Comparison of ENCODE assay signal across 8 cellular contexts in genomic region chr22:24146791-24147353, GRCh38. TPM values are rescaled to one million over a fixed set of nuclear protein-coding genes. Genes with fewer than 3 reads are reported as not detected.
A peak's percentile ranks its signal among the peaks of the same experiment; 100 is the strongest.
DNase-seq lines count a peak whose midpoint lies in the region; ATAC-seq, FAIRE-seq and TF ChIP-seq lines count a peak whose summit lies in the region.

No MANE protein-coding gene starts in this region.

- H3K4me1 Mint-ChIP-seq in central memory CD8-positive, alpha-beta T cell, result peaks cover 59% of the 10 kb centered on the region
- H3K4me1 Mint-ChIP-seq in Calu3 (ENCODE audit: low read depth, unreplicated experiment), result peaks cover 20% of the 10 kb centered on the region

- no peak for TF ChIP-seq EP300 in A549 (IDR thresholded peaks at IDR 0.05)

- BruUV-seq in Calu3 (replicated peaks; lab: Mats Ljungman, UMichigan), result no TSS peak

- H3K4me3 ChIP-seq in A549, result no peak overlapping the region
- H3K4me3 ChIP-seq in HUES48 (ENCODE audit: low read depth, low read length), result no peak overlapping the region
- no peak overlapping the region for H3K4me3 ChIP-seq in mucosa of descending colon

- TF ChIP-seq CTCF in A549 (IDR thresholded peaks at IDR 0.05), result no peak
- no peak for TF ChIP-seq CTCF in mucosa of descending colon (IDR thresholded peaks at IDR 0.05)
- no peak for TF ChIP-seq CTCF in Calu3 (IDR thresholded peaks at IDR 0.05; ENCODE audit: unreplicated experiment)

- H3K27ac Mint-ChIP-seq in central memory CD8-positive, alpha-beta T cell (ENCODE audit: low read depth), result peak overlapping the region; percentile 90
- no peak overlapping the region for H3K27ac Mint-ChIP-seq in Calu3 (ENCODE audit: unreplicated experiment)

- TF ChIP-seq POLR2A in A549 (IDR thresholded peaks at IDR 0.05; ENCODE audit: low read length), result no peak

- no peaks in the 10 kb centered on the region for H3K9me3 Mint-ChIP-seq in central memory CD8-positive, alpha-beta T cell
- no peaks in the 10 kb centered on the region for H3K9me3 Mint-ChIP-seq in Calu3 (ENCODE audit: low read depth, unreplicated experiment)

- H3K27ac ChIP-seq in A549 (peak overlapping the region; percentile 69 to 80), HUES48 (ENCODE audit: low read depth, low read length) (peak overlapping the region; percentile 3)

- 44% methylated on average over 3 of the region's 4 CpGs for WGBS in A549 (ENCODE audit: missing lambda C conversion rate)

- H3K4me2 ChIP-seq in A549, result peak overlapping the region; percentile 65

- H3K4me3 Mint-ChIP-seq in central memory CD8-positive, alpha-beta T cell, result peak overlapping the region; percentile 14
- no peak overlapping the region for H3K4me3 Mint-ChIP-seq in Calu3 (ENCODE audit: low read depth, unreplicated experiment)

- intact Hi-C loops in mucosa of descending colon (cut with DNase I, micrococcal nuclease) (no loop called here), Calu3 (cut with micrococcal nuclease; ENCODE audit: unreplicated experiment) (no loop called here)

- no peak overlapping the region for H3K9ac ChIP-seq in HUES48 (ENCODE audit: low read depth, low read length)

- DNase-seq in A549 (ENCODE audit: low read depth in 1 of 2, low spot score in 1 of 2) (no peak), mucosa of descending colon (peak in 1 of 3 donors; percentile 36), middle frontal gyrus (ENCODE audit: extremely low spot score, low spot score) (no peak), Calu3 (no peak)
- no peak for DNase-seq in central memory CD8-positive, alpha-beta T cell (ENCODE audit: low spot score in 2 of 2)
- no peak for DNase-seq in activated effector memory CD4-positive, alpha-beta T cell treated with anti-CD3 and anti-CD28 coated beads, Interleukin-2, amount 50 U/mL, for 16 hours

- H3K27me3 ChIP-seq in HUES48 (ENCODE audit: control insufficient read depth, insufficient read depth, low read length), result no peaks in the 10 kb centered on the region

- peak; percentile 17 to 52; a peak in 3 of 6 replicates for ATAC-seq in A549
- ATAC-seq in central memory CD8-positive, alpha-beta T cell (replicated peaks; ENCODE audit: extremely low read depth, poor library complexity, severe bottlenecking), result no peak
- ATAC-seq in mucosa of descending colon, result peak; percentile 24
- ATAC-seq in HG02588 (IDR thresholded peaks at IDR 0.05; ENCODE audit: unreplicated experiment), result no peak

- peaks cover 31% of the 10 kb centered on the region for H3K4me1 ChIP-seq in A549
- peaks cover 15% of the 10 kb centered on the region for H3K4me1 ChIP-seq in HUES48 (ENCODE audit: control insufficient read depth, insufficient read depth, low read length)
- peaks cover 41% of the 10 kb centered on the region for H3K4me1 ChIP-seq in mucosa of descending colon (ENCODE audit: low read depth)

- H3K27me3 Mint-ChIP-seq in central memory CD8-positive, alpha-beta T cell, result no peaks in the 10 kb centered on the region
- no peaks in the 10 kb centered on the region for H3K27me3 Mint-ChIP-seq in Calu3 (ENCODE audit: unreplicated experiment)

- POLR2A ChIA-PET in A549 (lab: Yijun Ruan, JAX), result interaction anchor here (1.4 kb wide), 1 partner anchor 10 kb away, joined by 3 read pairs; no protein-coding TSS in a partner anchor

- no peak for TF ChIP-seq RAD21 in A549 (conservative IDR thresholded peaks at IDR 0.05 in 1 of 2, IDR thresholded peaks at IDR 0.05 in 1 of 2)

- CTCF ChIA-PET in A549 (lab: Yijun Ruan, JAX), result interaction anchor here (0.8 to 3.1 kb wide), 3 partner anchors 10 to 43 kb away, joined by 3 to 20 read pairs (median 4); no protein-coding TSS in a partner anchor
- CTCF ChIA-PET in Calu3 (lab: Charles Lee), result interaction anchor here (0.6 to 1.6 kb wide), 7 partner anchors 9 to 28 kb away, joined by 3 to 11 read pairs (median 4); no protein-coding TSS in a partner anchor

- H3K36me3 Mint-ChIP-seq in central memory CD8-positive, alpha-beta T cell (ENCODE audit: insufficient read depth), result peaks cover 2% of the 10 kb centered on the region
- H3K36me3 Mint-ChIP-seq in Calu3 (ENCODE audit: insufficient read depth, unreplicated experiment), result peaks cover 3% of the 10 kb centered on the region

- H3K36me3 ChIP-seq in HUES48 (ENCODE audit: control insufficient read depth, insufficient read depth, low read length) (no peaks in the 10 kb centered on the region), mucosa of descending colon (ENCODE audit: low read depth) (no peaks in the 10 kb centered on the region)

- FAIRE-seq in A549 (lab: Jason Lieb, UNC), result no peak

- H3K9me3 ChIP-seq in A549, result no peaks in the 10 kb centered on the region
- no peaks in the 10 kb centered on the region for H3K9me3 ChIP-seq in HUES48 (ENCODE audit: control insufficient read depth, insufficient read depth, low read length)
- H3K9me3 ChIP-seq in mucosa of descending colon, result no peaks in the 10 kb centered on the region

TF ChIP-seq in A549, 52 proteins besides CTCF, POLR2A, EP300 and RAD21:
- TF ChIP-seq GATA3 (IDR thresholded peaks at IDR 0.05; ENCODE audit: borderline replicate concordance) (no peak), MAX (IDR thresholded peaks at IDR 0.05) (no peak), BCL3 (IDR thresholded peaks at IDR 0.05) (no peak), ZC3H11A (IDR thresholded peaks at IDR 0.05) (no peak), ESRRA (IDR thresholded peaks at IDR 0.05; ENCODE audit: borderline replicate concordance, low read length) (no peak)

RNA-seq across cellular contexts. Expression of gene SUSD2, which starts 34.4 kb away (rescaled TPM):
- polyA plus RNA-seq in A549 (2011; rRNA removed) (12.4 and 12.7 TPM in 2 replicates), A549 (2017; fragmentation: RNase III; extraction: RNeasy Plus Mini Kit Qiagen cat#74134 plus additional on column Dnase treatment) (51.4 to 60.9 TPM (median 51.9 TPM) in 3 replicates)
- 12.0 and 14.3 TPM in 2 replicates for polyA plus RNA-seq in A549 (2012; cell fraction: cytosol; rRNA removed)
- 49.1 and 70.7 TPM in 2 replicates for polyA plus RNA-seq in A549 (2012; cell fraction: nucleus; rRNA removed)
- 9.4 and 12.1 TPM in 2 replicates for polyA minus RNA-seq in A549 (2011; rRNA and poly(A)+ RNA removed)
- total RNA-seq in mucosa of descending colon (1 to 10 TPM; 1.3 to 3.9 (median 3.3) TPM), Calu3 (2022) (2.5 and 3.1 TPM in 2 replicates)

Comparison
In these comparisons a context has a peak if more than half of its experiments do, and no peak if none do; other contexts are left out.
1. ATAC-seq: peak in A549 (2 of 2) and mucosa of descending colon (single experiment); none in central memory CD8-positive, alpha-beta T cell (single experiment) and HG02588 (single experiment).